19 cellular contexts compared by ENCODE assay signal in the genomic region with DNA sequence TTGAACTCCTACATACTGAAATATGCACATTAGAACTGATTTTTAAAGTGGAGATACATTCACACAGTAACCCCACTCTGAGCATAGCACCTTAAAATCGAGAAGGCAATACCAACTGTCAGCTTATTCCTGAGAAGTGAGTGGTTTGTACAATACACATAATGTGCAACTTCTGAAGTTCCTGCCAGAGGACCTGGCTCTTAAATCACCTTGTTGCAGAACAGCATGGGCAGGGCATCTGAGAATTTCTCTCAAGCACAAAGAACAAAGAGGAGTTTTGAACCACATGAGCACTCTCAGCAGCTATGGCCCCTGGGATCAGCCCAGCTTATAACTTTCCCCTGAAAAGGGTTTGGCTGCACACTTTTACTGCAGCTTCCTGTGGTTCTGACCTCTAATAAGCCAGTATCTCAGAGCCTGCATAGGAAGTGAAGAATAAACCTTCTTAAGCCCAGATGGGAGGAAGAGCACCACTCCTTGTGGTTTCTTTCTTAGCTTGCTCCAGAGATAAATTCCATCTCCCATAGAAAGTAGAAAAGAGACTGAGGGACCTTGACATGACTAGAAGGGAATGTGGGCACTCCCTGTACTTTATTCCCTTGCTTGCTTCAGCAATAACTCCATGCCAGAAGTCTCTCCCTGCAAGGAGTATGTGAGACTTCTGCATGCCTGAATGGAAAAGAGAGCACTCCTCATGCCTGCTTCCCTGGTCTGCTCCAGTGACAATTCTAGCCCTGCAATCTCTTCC.
"Had no signal": no experiment of that assay in that cellular context is flagged by ENCODE, and none has a peak within 500 bp of the region (broad histone marks: within the 10 kb centered on the region; RNA-seq: fewer than 3 reads in every experiment).

No MANE protein-coding gene starts in this region.

- DNase-seq: activated CD4-positive, alpha-beta T cell treated with anti-CD3 and anti-CD28 coated beads for 1 hour; activated CD4-positive, alpha-beta T cell treated with anti-CD3 and anti-CD28 coated beads, Interleukin-2, amount 50 U/mL, for 4 hours; activated naive CD4-positive, alpha-beta T cell treated with anti-CD3 and anti-CD28 coated beads for 36 hours; activated T-cell treated with anti-CD3 and anti-CD28 coated beads for 4 hours; dermis blood vessel endothelial cell; effector memory CD8-positive, alpha-beta T cell; gastrocnemius medialis; heart right ventricle; natural killer cell; occipital lobe; small intestine; stimulated activated CD4-positive, alpha-beta T cell treated with anti-CD3 and anti-CD28 coated beads, Interleukin-4, amount 100 ng/mL, for 4 hours; stimulated activated CD8-positive, alpha-beta memory T cell treated with anti-CD3 and anti-CD28 coated beads, Interleukin-4, amount 100 ng/mL, for 48 hours; stimulated activated naive CD4-positive, alpha-beta T cell treated with Interleukin-2 at 50 U/mL for 16 hours; substantia nigra; T-cell; T1000 had no signal

- H3K27me3 Mint-ChIP-seq: effector memory CD8-positive, alpha-beta T cell; T-cell had no signal

- H3K4me1 Mint-ChIP-seq: natural killer cell, T-cell had no signal

- ATAC-seq: effector memory CD8-positive, alpha-beta T cell; gastrocnemius medialis; heart right ventricle; natural killer cell; T-cell had no signal

- H3K27ac ChIP-seq: gastrocnemius medialis, heart right ventricle, tibial nerve had no signal

- H3K4me1 ChIP-seq: gastrocnemius medialis, heart right ventricle, tibial nerve had no signal

- FAIRE-seq: islet of Langerhans, small intestine had no signal

- H3K27ac Mint-ChIP-seq: activated naive CD4-positive, alpha-beta T cell treated with anti-CD3 and anti-CD28 coated beads for 36 hours; effector memory CD8-positive, alpha-beta T cell; natural killer cell; T-cell had no signal

- H3K27me3 ChIP-seq: gastrocnemius medialis, heart right ventricle, tibial nerve had no signal

- H3K9me3 ChIP-seq: gastrocnemius medialis had no signal

- H3K4me3 Mint-ChIP-seq: activated naive CD4-positive, alpha-beta T cell treated with anti-CD3 and anti-CD28 coated beads for 36 hours; effector memory CD8-positive, alpha-beta T cell; natural killer cell; T-cell had no signal

- H3K36me3 Mint-ChIP-seq: natural killer cell, T-cell had no signal

- H3K4me3 ChIP-seq: gastrocnemius medialis, heart right ventricle, tibial nerve had no signal

- H3K36me3 ChIP-seq: gastrocnemius medialis, heart right ventricle, tibial nerve had no signal
